Comparison of ENCODE assay signal across 8 cellular contexts in genomic region chr6:117602151-117602898, GRCh38. TPM values are rescaled to one million over a fixed set of nuclear protein-coding genes. Genes with fewer than 3 reads are reported as not detected.
DNase-seq lines count a peak whose midpoint lies in the region; ATAC-seq, FAIRE-seq and TF ChIP-seq lines count a peak whose summit lies in the region.

Gene GOPC, minus strand, starts transcription at chr6:117602511. Its CDS starts 223 bp downstream, at chr6:117602288.

- peaks cover 8% of the 10 kb centered on the region for H3K36me3 Mint-ChIP-seq in chondrocyte (ENCODE audit: low read depth)

- no peaks in the 10 kb centered on the region for H3K9me3 ChIP-seq in kidney (ENCODE audit: control insufficient read depth in 1 of 2, low read length in 2 of 2)

- ATAC-seq in GM19043 (IDR thresholded peaks at IDR 0.05; ENCODE audit: low read depth, unreplicated experiment) (peak; percentile 81), HG03378 (IDR thresholded peaks at IDR 0.05; ENCODE audit: unreplicated experiment) (peak; percentile 84)

- H3K27ac ChIP-seq in kidney (ENCODE audit: low read depth in 2 of 2, low read length in 2 of 2): peak within 1 kb of the TSS; percentile 92 to 98

- DNase-seq in AML-193 (lab: John Stamatoyannopoulos, UW) (peak; percentile 99), NCI-H460 (ENCODE audit: extremely low read depth, low read depth) (peak; percentile 95), chondrocyte (ENCODE audit: low spot score) (peak; percentile 96), kidney (peak; percentile 99)
- peak; percentile 91 for DNase-seq in activated CD4-positive, alpha-beta T cell treated with anti-CD3 and anti-CD28 coated beads for 1 hour
- peak; percentile 94 for DNase-seq in stimulated activated CD4-positive, alpha-beta T cell treated with anti-CD3 and anti-CD28 coated beads, Interleukin-15, amount 100 ng/mL, for 24 hours

- H3K9me3 Mint-ChIP-seq in chondrocyte (ENCODE audit: low read depth): peaks cover 4% of the 10 kb centered on the region

- intact Hi-C loops in kidney (cut with DNase I): no loop called here

- H3K4me3 ChIP-seq in kidney (ENCODE audit: low read length in 2 of 2): peak within 1 kb of the TSS; percentile 92 to 96

- peak; percentile 67 for TF ChIP-seq CTCF in chondrocyte (IDR thresholded peaks at IDR 0.05)
- TF ChIP-seq CTCF in kidney (IDR thresholded peaks at IDR 0.05; ENCODE audit: borderline replicate concordance, extremely low read depth, insufficient read depth): no peak

- H3K9ac ChIP-seq in kidney (ENCODE audit: low read length in 2 of 2): peak within 1 kb of the TSS; percentile 75 to 85

- peak within 1 kb of the TSS; percentile 99 for H3K4me3 Mint-ChIP-seq in chondrocyte (ENCODE audit: unreplicated experiment)

- H3K27me3 Mint-ChIP-seq in chondrocyte (ENCODE audit: low read depth): no peaks in the 10 kb centered on the region

- H3K4me1 ChIP-seq in kidney (ENCODE audit: control insufficient read depth in 1 of 2, insufficient read depth in 1 of 2, low read depth in 1 of 2, low read length in 2 of 2): peaks cover 0 to 2% of the 10 kb centered on the region in 2 donors

- H3K4me1 Mint-ChIP-seq in chondrocyte (ENCODE audit: low read depth): peaks cover 36% of the 10 kb centered on the region

- no peak for FAIRE-seq in kidney (lab: Jason Lieb, UNC)

- H3K36me3 ChIP-seq in kidney (ENCODE audit: control insufficient read depth in 1 of 2, insufficient read depth in 2 of 2, low read length in 2 of 2): no peaks in the 10 kb centered on the region

- peak within 1 kb of the TSS; percentile 99 for H3K27ac Mint-ChIP-seq in chondrocyte (ENCODE audit: unreplicated experiment)

RNA-seq across cellular contexts. Expression of gene GOPC, which starts in this region (rescaled TPM):
- 19.1 and 22.4 TPM in 2 replicates for total RNA-seq in NCI-H460 (2014; rRNA removed; shearing (Covaris generic))
- polyA plus RNA-seq in NCI-H460 (2014; cell fraction: nucleus; rRNA removed): 18.1 and 29.3 TPM in 2 replicates
- total RNA-seq in chondrocyte: 34.6 to 52.4 TPM (median 35.1 TPM) in 3 replicates
- 21.4 TPM for total RNA-seq in kidney
- polyA plus RNA-seq in kidney (ENCODE audit: insufficient read depth, low read depth, low replicate concordance): 12.5 TPM

Comparison
In these comparisons a context has a peak if more than half of its experiments do, and no peak if none do; other contexts are left out.
1. Peak in every context shown above with its lines: DNase-seq, ATAC-seq, H3K4me3 ChIP-seq and H3K27ac ChIP-seq.